23 cellular contexts compared by ENCODE assay signal in genomic region chr1:7234471-7234755, GRCh38.
DNase-seq lines count a peak whose midpoint lies in the region; ATAC-seq, FAIRE-seq and TF ChIP-seq lines count a peak whose summit lies in the region.
"Had no signal": no experiment of that assay in that cellular context is flagged by ENCODE, and none has a peak within 500 bp of the region (broad histone marks: within the 10 kb centered on the region; RNA-seq: fewer than 3 reads in every experiment).

No MANE protein-coding gene starts in this region.

- CTCF ChIA-PET in activated CD8-positive, alpha-beta memory T cell treated with anti-CD3 and anti-CD28 coated beads, Interleukin-2, amount 10 ng/mL, durations not matched to agents 7 days and 5 days (lab: Charles Lee), result no interaction called here

- DNase-seq in activated CD8-positive, alpha-beta memory T cell treated with anti-CD3 and anti-CD28 coated beads, Interleukin-2, amount 10 ng/mL, durations not matched to agents 7 days and 5 days, result peak; percentile 14
- no peak for DNase-seq in activated CD8-positive, alpha-beta memory T cell treated with anti-CD3 and anti-CD28 coated beads, Interleukin-2, amount 50 U/mL, for 4 hours
- DNase-seq in colonic mucosa (peak; percentile 10), neuronal stem cell (ENCODE audit: low spot score) (no peak), GM12892 (ENCODE audit: insufficient read length) (no peak), NCI-H187 (lab: John Stamatoyannopoulos, UW) (no peak), aorta (no peak)
- DNase-seq: BE2C; C1 segment of cervical spinal cord; CD4-positive, CD25-positive, alpha-beta regulatory T cell; CD8-positive, alpha-beta memory T cell; COR-L47; DMS 273 treated with DMSO at 0.1 percent for 48 hours; DMS53; DND-41; EL; HFFc6 had no signal

- H3K9me3 ChIP-seq in colonic mucosa, result no peaks in the 10 kb centered on the region
- H3K9me3 ChIP-seq in neuronal stem cell (replicated peaks in 1 of 2; ENCODE audit: control insufficient read depth in 2 of 2, insufficient read depth in 1 of 2, low read depth in 1 of 2, low read length in 2 of 2), result no peaks in the 10 kb centered on the region
- H3K9me3 ChIP-seq in aorta (ENCODE audit: control insufficient read depth, low read length), result no peaks in the 10 kb centered on the region
- H3K9me3 ChIP-seq: BE2C had no signal

- H3K27me3 Mint-ChIP-seq in activated CD8-positive, alpha-beta memory T cell treated with anti-CD3 and anti-CD28 coated beads, Interleukin-2, amount 10 ng/mL, durations not matched to agents 7 days and 5 days, result peaks cover 17% of the 10 kb centered on the region

- intact Hi-C loops in colonic mucosa (cut with DNase I), result no loop called here
- intact Hi-C loops in aorta (cut with DNase I), result no loop called here

- H3K4me2 ChIP-seq in neuronal stem cell (ENCODE audit: insufficient read depth, low read length, poor library complexity, severe bottlenecking), result no peak overlapping the region
- H3K4me2 ChIP-seq: GM23338 had no signal

- H3K4me1 ChIP-seq in colonic mucosa, result no peaks in the 10 kb centered on the region
- peaks cover 0 to 18% of the 10 kb centered on the region in 2 donors for H3K4me1 ChIP-seq in neuronal stem cell (ENCODE audit: control insufficient read depth in 2 of 2, insufficient read depth in 1 of 2, low read depth in 1 of 2, low read length in 2 of 2)
- no peaks in the 10 kb centered on the region for H3K4me1 ChIP-seq in aorta (ENCODE audit: control insufficient read depth in 1 of 2, insufficient read depth in 2 of 2, low read length in 2 of 2)
- H3K4me1 ChIP-seq: BE2C had no signal

- no peak overlapping the region for H3K9ac ChIP-seq in colonic mucosa (ENCODE audit: low read depth in 2 of 2, low read length in 2 of 2)
- no peak overlapping the region for H3K9ac ChIP-seq in neuronal stem cell (ENCODE audit: low read depth, low read length, poor library complexity)

- no peak overlapping the region for H2AFZ ChIP-seq in neuronal stem cell (ENCODE audit: low read length)
- H2AFZ ChIP-seq: GM23338 had no signal

- H3K79me1 ChIP-seq in neuronal stem cell (ENCODE audit: low read depth, low read length), result no peaks in the 10 kb centered on the region

- TF ChIP-seq POLR2A in GM12892 (IDR thresholded peaks at IDR 0.05; ENCODE audit: low read depth, low read length), result no peak

- H4K91ac ChIP-seq in neuronal stem cell (ENCODE audit: low read depth, low read length, poor library complexity), result no peak overlapping the region

- no peak overlapping the region for H3K14ac ChIP-seq in neuronal stem cell (ENCODE audit: low read length)

- H3K4me3 ChIP-seq in colonic mucosa (no peak overlapping the region), neuronal stem cell (ENCODE audit: low read length in 2 of 2) (no peak overlapping the region), aorta (ENCODE audit: low read length in 2 of 2) (no peak overlapping the region)
- H3K4me3 ChIP-seq: GM12878, GM23338 had no signal

- H3K9me3 Mint-ChIP-seq in activated CD8-positive, alpha-beta memory T cell treated with anti-CD3 and anti-CD28 coated beads, Interleukin-2, amount 10 ng/mL, durations not matched to agents 7 days and 5 days (ENCODE audit: low read depth), result no peaks in the 10 kb centered on the region
- H3K9me3 Mint-ChIP-seq: CD8-positive, alpha-beta memory T cell; GM23338; HFFc6 had no signal

- H2AK5ac ChIP-seq in neuronal stem cell (ENCODE audit: low read depth, low read length), result peak overlapping the region; percentile 67

- no peak overlapping the region for H3K4me3 Mint-ChIP-seq in activated CD8-positive, alpha-beta memory T cell treated with anti-CD3 and anti-CD28 coated beads, Interleukin-2, amount 10 ng/mL, durations not matched to agents 7 days and 5 days
- H3K4me3 Mint-ChIP-seq: CD4-positive, CD25-positive, alpha-beta regulatory T cell; CD8-positive, alpha-beta memory T cell; GM23338; HFFc6 had no signal

- no peaks in the 10 kb centered on the region for H3K4me1 Mint-ChIP-seq in activated CD8-positive, alpha-beta memory T cell treated with anti-CD3 and anti-CD28 coated beads, Interleukin-2, amount 10 ng/mL, durations not matched to agents 7 days and 5 days
- H3K4me1 Mint-ChIP-seq: CD4-positive, CD25-positive, alpha-beta regulatory T cell; CD8-positive, alpha-beta memory T cell had no signal

- peak overlapping the region; percentile 31 for H3K18ac ChIP-seq in neuronal stem cell (ENCODE audit: low read length)

- H2BK15ac ChIP-seq in neuronal stem cell (ENCODE audit: low read length), result no peak overlapping the region

- H3K27me3 ChIP-seq in colonic mucosa (no peaks in the 10 kb centered on the region), neuronal stem cell (ENCODE audit: control insufficient read depth in 3 of 3, insufficient read depth in 3 of 3, low read depth in 1 of 3, low read length in 3 of 3) (no peaks in the 10 kb centered on the region), aorta (ENCODE audit: control insufficient read depth in 1 of 2, insufficient read depth in 2 of 2, low read length in 1 of 2) (no peaks in the 10 kb centered on the region)
- H3K27me3 ChIP-seq: BE2C had no signal

- no peaks in the 10 kb centered on the region for H3K36me3 Mint-ChIP-seq in activated CD8-positive, alpha-beta memory T cell treated with anti-CD3 and anti-CD28 coated beads, Interleukin-2, amount 10 ng/mL, durations not matched to agents 7 days and 5 days
- H3K36me3 Mint-ChIP-seq: CD4-positive, CD25-positive, alpha-beta regulatory T cell; CD8-positive, alpha-beta memory T cell had no signal

- WGBS in neuronal stem cell (ENCODE audit: extremely low coverage in 2 of 2, insufficient read length in 2 of 2, insufficient replicate concordance in 1 of 2), 2 donors, result no CpG with 5 or more reads among the region's 9 CpGs
- 88 to 89% methylated on average over 9 of the region's 9 CpGs for WGBS in aorta, 2 donors

- H3K27ac ChIP-seq in colonic mucosa (no peak overlapping the region), neuronal stem cell (replicated peaks; ENCODE audit: low read length) (no peak overlapping the region), aorta (ENCODE audit: low read depth in 1 of 2, low read length in 2 of 2) (no peak overlapping the region)
- H3K27ac ChIP-seq: HL-60 had no signal

- H2BK5ac ChIP-seq in neuronal stem cell (ENCODE audit: low read length), result no peak overlapping the region

- TF ChIP-seq CTCF in colonic mucosa (IDR thresholded peaks at IDR 0.05), result no peak

- no peak overlapping the region for H2BK120ac ChIP-seq in neuronal stem cell (ENCODE audit: low read depth, low read length)

- H3K27ac Mint-ChIP-seq in activated CD8-positive, alpha-beta memory T cell treated with anti-CD3 and anti-CD28 coated beads, Interleukin-2, amount 10 ng/mL, durations not matched to agents 7 days and 5 days, result no peak overlapping the region
- H3K27ac Mint-ChIP-seq: CD4-positive, CD25-positive, alpha-beta regulatory T cell; CD8-positive, alpha-beta memory T cell; GM23338; HFFc6 had no signal

- FAIRE-seq in GM12892 (lab: Jason Lieb, UNC), result no peak
- FAIRE-seq: GM12878, GM19239, H54 had no signal

- no peak overlapping the region for H2BK12ac ChIP-seq in neuronal stem cell (ENCODE audit: low read length)

- no peaks in the 10 kb centered on the region for H3K36me3 ChIP-seq in colonic mucosa
- no peaks in the 10 kb centered on the region for H3K36me3 ChIP-seq in neuronal stem cell (replicated peaks in 1 of 2; ENCODE audit: control insufficient read depth in 2 of 2, insufficient read depth in 2 of 2, low read length in 2 of 2)
- H3K36me3 ChIP-seq in aorta (ENCODE audit: control insufficient read depth in 1 of 2, insufficient read depth in 2 of 2, low read length in 1 of 2), result no peaks in the 10 kb centered on the region
- H3K36me3 ChIP-seq: BE2C had no signal

- no peak for ATAC-seq in activated CD8-positive, alpha-beta memory T cell treated with anti-CD3 and anti-CD28 coated beads, Interleukin-2, amount 10 ng/mL, durations not matched to agents 7 days and 5 days
- no peak for ATAC-seq in aorta (ENCODE audit: low FRiP score)
- ATAC-seq: GM12878, GM23338, HCT116 had no signal

- H4K8ac ChIP-seq in neuronal stem cell (ENCODE audit: low read depth, low read length), result no peak overlapping the region

- H3K23ac ChIP-seq in neuronal stem cell (ENCODE audit: low read depth, low read length, poor library complexity), result no peak overlapping the region

- H3K4ac ChIP-seq in neuronal stem cell (ENCODE audit: low read length), result no peak overlapping the region

Comparison
In these comparisons a context has a peak if more than half of its experiments do, and no peak if none do; other contexts are left out.
1. DNase-seq: peak in activated CD8-positive, alpha-beta memory T cell treated with anti-CD3 and anti-CD28 coated beads, Interleukin-2, amount 10 ng/mL, durations not matched to agents 7 days and 5 days (single experiment) and colonic mucosa (single experiment); none in activated CD8-positive, alpha-beta memory T cell treated with anti-CD3 and anti-CD28 coated beads, Interleukin-2, amount 50 U/mL, for 4 hours (single experiment), neuronal stem cell (single experiment), GM12892 (single experiment), NCI-H187 (0 of 2) and aorta (0 of 2).